16 cellular contexts compared by ENCODE assay signal in genomic region chr4:41866799-41867677, GRCh38.
A peak's percentile ranks its signal among the peaks of the same experiment; 100 is the strongest.
DNase-seq lines count a peak whose midpoint lies in the region; ATAC-seq, FAIRE-seq and TF ChIP-seq lines count a peak whose summit lies in the region.
"Had no signal": no experiment of that assay in that cellular context is flagged by ENCODE, and none has a peak within 500 bp of the region (broad histone marks: within the 10 kb centered on the region; RNA-seq: fewer than 3 reads in every experiment).

No MANE protein-coding gene starts in this region.

- in situ Hi-C loops in GM13976 (cut with MboI; ENCODE audit: low sequenced_read_pairs, unreplicated experiment), result no loop called here

- H3K36me3 ChIP-seq in CD4-positive, alpha-beta memory T cell (ENCODE audit: insufficient read depth, low read length), result no peaks in the 10 kb centered on the region
- H3K36me3 ChIP-seq: upper lobe of left lung had no signal

- H3K27ac ChIP-seq in CD4-positive, alpha-beta memory T cell (ENCODE audit: low read depth, low read length), result no peak overlapping the region
- H3K27ac ChIP-seq: upper lobe of left lung had no signal

- POLR2A ChIA-PET in CD4-positive, alpha-beta memory T cell (lab: Charles Lee; ENCODE audit: partially characterized antibody), result no interaction called here

- no peaks in the 10 kb centered on the region for H3K36me3 Mint-ChIP-seq in CD4-positive, alpha-beta memory T cell
- no peaks in the 10 kb centered on the region for H3K36me3 Mint-ChIP-seq in effector memory CD8-positive, alpha-beta T cell (ENCODE audit: insufficient read depth)
- no peaks in the 10 kb centered on the region for H3K36me3 Mint-ChIP-seq in nephron (ENCODE audit: low read depth)
- H3K36me3 Mint-ChIP-seq: natural killer cell had no signal

- intact Hi-C loops in CD4-positive, alpha-beta memory T cell (cut with micrococcal nuclease), result no loop called here

- H3K4me3 Mint-ChIP-seq in CD4-positive, alpha-beta memory T cell, result peak overlapping the region in 5 of 8 donors; percentile 8 to 63 (median 38)
- peak overlapping the region; percentile 48 to 53 for H3K4me3 Mint-ChIP-seq in effector memory CD8-positive, alpha-beta T cell
- H3K4me3 Mint-ChIP-seq in nephron, result peak overlapping the region; percentile 63 to 72 (median 72)
- H3K4me3 Mint-ChIP-seq: activated CD8-positive, alpha-beta T cell treated with anti-CD3 and anti-CD28 coated beads, Interleukin-2, amount 10 ng/mL, durations not matched to agents 7 days and 5 days; natural killer cell; T-helper 2 cell treated with Interferon-gamma antibody and Interleukin-4, amounts not matched to agents 5 μg/mL and 100 μg/mL, for 36 hours had no signal

- H3K4me1 Mint-ChIP-seq in CD4-positive, alpha-beta memory T cell, result peaks cover 10 to 23% (median 14%) of the 10 kb centered on the region in 4 donors
- peaks cover 14 to 15% of the 10 kb centered on the region in 2 donors for H3K4me1 Mint-ChIP-seq in effector memory CD8-positive, alpha-beta T cell (ENCODE audit: low read depth in 2 of 2)
- H3K4me1 Mint-ChIP-seq in nephron, result peaks cover 11% of the 10 kb centered on the region
- H3K4me1 Mint-ChIP-seq: natural killer cell had no signal

- H3K9me3 ChIP-seq in CD4-positive, alpha-beta memory T cell (ENCODE audit: control insufficient read depth in 1 of 2, low read length in 2 of 2), result no peaks in the 10 kb centered on the region
- H3K9me3 ChIP-seq: upper lobe of left lung had no signal

- ATAC-seq in effector memory CD8-positive, alpha-beta T cell (replicated peaks), result peak; percentile 35
- ATAC-seq in GM18868 (IDR thresholded peaks at IDR 0.05; ENCODE audit: unreplicated experiment), result no peak
- ATAC-seq in HG03457 (IDR thresholded peaks at IDR 0.05; ENCODE audit: unreplicated experiment), result no peak
- ATAC-seq: activated CD8-positive, alpha-beta T cell treated with anti-CD3 and anti-CD28 coated beads, Interleukin-2, amount 10 ng/mL, durations not matched to agents 7 days and 5 days; natural killer cell had no signal

- H3K27ac Mint-ChIP-seq in CD4-positive, alpha-beta memory T cell, result no peak overlapping the region
- no peak overlapping the region for H3K27ac Mint-ChIP-seq in effector memory CD8-positive, alpha-beta T cell
- no peak overlapping the region for H3K27ac Mint-ChIP-seq in nephron
- H3K27ac Mint-ChIP-seq: activated CD8-positive, alpha-beta T cell treated with anti-CD3 and anti-CD28 coated beads, Interleukin-2, amount 10 ng/mL, durations not matched to agents 7 days and 5 days; natural killer cell; T-helper 2 cell treated with Interferon-gamma antibody and Interleukin-4, amounts not matched to agents 5 μg/mL and 100 μg/mL, for 36 hours had no signal

- H3K9me3 Mint-ChIP-seq in CD4-positive, alpha-beta memory T cell, result peaks cover 0 to 14% (median 2%) of the 10 kb centered on the region in 8 donors
- no peaks in the 10 kb centered on the region for H3K9me3 Mint-ChIP-seq in effector memory CD8-positive, alpha-beta T cell
- H3K9me3 Mint-ChIP-seq in nephron, result peaks cover 11% of the 10 kb centered on the region
- H3K9me3 Mint-ChIP-seq: natural killer cell; T-helper 2 cell treated with Interferon-gamma antibody and Interleukin-4, amounts not matched to agents 5 μg/mL and 100 μg/mL, for 36 hours had no signal

- TF ChIP-seq CTCF in GM13976 (IDR thresholded peaks at IDR 0.05; ENCODE audit: borderline replicate concordance, control extremely low read depth, extremely low read depth, insufficient read depth, missing control alignments) (no peak), nephron (IDR thresholded peaks at IDR 0.05; ENCODE audit: unreplicated experiment in 3 of 3) (no peak)

- DNase-seq in CD4-positive, alpha-beta memory T cell, result no peak
- peak; percentile 24 for DNase-seq in GM13976 (ENCODE audit: low spot score)
- DNase-seq in effector memory CD8-positive, alpha-beta T cell, result no peak
- no peak for DNase-seq in AG08396 (ENCODE audit: low spot score)
- no peak for DNase-seq in HTR-8/SVneo (ENCODE audit: insufficient read length, low spot score)
- DNase-seq: activated CD8-positive, alpha-beta T cell treated with anti-CD3 and anti-CD28 coated beads, Interleukin-2, amount 10 ng/mL, durations not matched to agents 7 days and 5 days; activated naive CD4-positive, alpha-beta T cell treated with Interleukin-2 at 50 U/mL for 16 hours; COR-L47; natural killer cell; RPMI8226 had no signal

- H3K27me3 Mint-ChIP-seq in CD4-positive, alpha-beta memory T cell, result peaks cover 54 to 55% of the 10 kb centered on the region in 2 donors
- H3K27me3 Mint-ChIP-seq in effector memory CD8-positive, alpha-beta T cell, result peaks cover 61 to 82% of the 10 kb centered on the region in 2 donors
- H3K27me3 Mint-ChIP-seq in nephron (ENCODE audit: low read depth), result peaks cover 97% of the 10 kb centered on the region

- CTCF ChIA-PET in CD4-positive, alpha-beta memory T cell (lab: Charles Lee; ENCODE audit: partially characterized antibody), result no interaction called here

- no peak overlapping the region for H3K4me3 ChIP-seq in CD4-positive, alpha-beta memory T cell (ENCODE audit: low read length in 2 of 2)
- H3K4me3 ChIP-seq: upper lobe of left lung had no signal

- peaks cover 19% of the 10 kb centered on the region for H3K27me3 ChIP-seq in CD4-positive, alpha-beta memory T cell (ENCODE audit: insufficient read depth, low read length)

- H3K4me1 ChIP-seq in CD4-positive, alpha-beta memory T cell (ENCODE audit: insufficient read depth, low read length), result peaks cover 9% of the 10 kb centered on the region

- no peak for FAIRE-seq in HTR-8/SVneo (lab: Jason Lieb, UNC)
- FAIRE-seq: keratinocyte had no signal
